15 cellular contexts compared by ENCODE assay signal in genomic region chr4:104989363-104989762, GRCh38.
DNase-seq lines count a peak whose midpoint lies in the region; TF ChIP-seq lines count a peak whose summit lies in the region.
"Had no signal": no experiment of that assay in that cellular context is flagged by ENCODE, and none has a peak within 500 bp of the region (broad histone marks: within the 10 kb centered on the region; RNA-seq: fewer than 3 reads in every experiment).

No MANE protein-coding gene starts in this region.

- H3K4me3 ChIP-seq in SK-N-SH (ENCODE audit: low read depth in 2 of 2, low read length in 1 of 2): no peak overlapping the region
- H3K4me3 ChIP-seq: adrenal gland had no signal

- peaks cover 5% of the 10 kb centered on the region for H3K9me3 Mint-ChIP-seq in activated CD4-positive, alpha-beta memory T cell treated with anti-CD3 and anti-CD28 coated beads for 36 hours

- H3K79me2 ChIP-seq in SK-N-SH (ENCODE audit: insufficient read depth): no peaks in the 10 kb centered on the region

- no peaks in the 10 kb centered on the region for H3K36me3 Mint-ChIP-seq in activated CD4-positive, alpha-beta memory T cell treated with anti-CD3 and anti-CD28 coated beads for 36 hours
- H3K36me3 Mint-ChIP-seq: naive thymus-derived CD4-positive, alpha-beta T cell had no signal

- H3K9me2 ChIP-seq in SK-N-SH: no peaks in the 10 kb centered on the region

- no peak overlapping the region for H3K27ac Mint-ChIP-seq in activated CD4-positive, alpha-beta memory T cell treated with anti-CD3 and anti-CD28 coated beads for 36 hours
- H3K27ac Mint-ChIP-seq: activated T-cell treated with anti-CD3 and anti-CD28 coated beads, Interleukin-2, amount 50 U/mL, for 24 hours; naive thymus-derived CD4-positive, alpha-beta T cell had no signal

- peak; percentile 4 for DNase-seq in Daoy (ENCODE audit: low read depth)
- peak; percentile 38 for DNase-seq in NCI-H2029 treated with DMSO at 0.1 percent for 48 hours (lab: John Stamatoyannopoulos, UW)
- no peak for DNase-seq in SK-N-SH
- DNase-seq in iris pigment epithelial cell (ENCODE audit: low read depth): peak; percentile 51
- no peak for DNase-seq in EL
- no peak for DNase-seq in posterior cingulate gyrus
- DNase-seq in NCI-H82 (lab: John Stamatoyannopoulos, UW): no peak
- DNase-seq in activated CD4-positive, alpha-beta memory T cell treated with anti-CD3 and anti-CD28 coated beads for 36 hours: no peak
- DNase-seq: activated T-cell treated with anti-CD3 and anti-CD28 coated beads, Interleukin-2, amount 50 U/mL, for 24 hours; adrenal gland; glutamatergic neuron; naive thymus-derived CD4-positive, alpha-beta T cell; retina; stimulated activated CD4-positive, alpha-beta T cell treated with anti-CD3 and anti-CD28 coated beads, Interleukin-4, amount 100 ng/mL, for 1 hour; stimulated activated naive CD4-positive, alpha-beta T cell treated with Interleukin-2 at 50 U/mL for 16 hours had no signal

- H3K9ac ChIP-seq in SK-N-SH: no peak overlapping the region

- no peaks in the 10 kb centered on the region for H4K20me1 ChIP-seq in SK-N-SH (ENCODE audit: insufficient read depth)

- no peaks in the 10 kb centered on the region for H3K27me3 ChIP-seq in SK-N-SH (ENCODE audit: insufficient read depth)
- H3K27me3 ChIP-seq: adrenal gland had no signal

- no peaks in the 10 kb centered on the region for H3K4me1 Mint-ChIP-seq in activated CD4-positive, alpha-beta memory T cell treated with anti-CD3 and anti-CD28 coated beads for 36 hours (ENCODE audit: low read depth)
- H3K4me1 Mint-ChIP-seq: naive thymus-derived CD4-positive, alpha-beta T cell had no signal

- H3F3A ChIP-seq in SK-N-SH (replicated peaks; ENCODE audit: insufficient read depth): no peaks in the 10 kb centered on the region

- no peaks in the 10 kb centered on the region for H3K27me3 Mint-ChIP-seq in activated CD4-positive, alpha-beta memory T cell treated with anti-CD3 and anti-CD28 coated beads for 36 hours
- H3K27me3 Mint-ChIP-seq: activated T-cell treated with anti-CD3 and anti-CD28 coated beads, Interleukin-2, amount 50 U/mL, for 24 hours; naive thymus-derived CD4-positive, alpha-beta T cell had no signal

- H3K9me3 ChIP-seq in SK-N-SH: no peaks in the 10 kb centered on the region
- H3K9me3 ChIP-seq: adrenal gland had no signal

- POLR2A ChIA-PET in SK-N-SH (lab: Yijun Ruan, JAX): no interaction called here
- POLR2A ChIA-PET in activated CD4-positive, alpha-beta memory T cell treated with anti-CD3 and anti-CD28 coated beads for 36 hours (lab: Charles Lee): no interaction called here

- intact Hi-C loops in posterior cingulate gyrus (cut with DNase I): no loop called here
- intact Hi-C loops in activated CD4-positive, alpha-beta memory T cell treated with anti-CD3 and anti-CD28 coated beads for 36 hours (cut with micrococcal nuclease): no loop called here

- no peak overlapping the region for H3K4me2 ChIP-seq in SK-N-SH

- CTCF ChIA-PET in SK-N-SH (lab: Yijun Ruan, JAX): no interaction called here
- CTCF ChIA-PET in activated CD4-positive, alpha-beta memory T cell treated with anti-CD3 and anti-CD28 coated beads for 36 hours (lab: Charles Lee): no interaction called here

- no peaks in the 10 kb centered on the region for H3K36me3 ChIP-seq in SK-N-SH (replicated peaks in 1 of 2; ENCODE audit: control insufficient read depth in 1 of 2, insufficient read depth in 2 of 2, low read length in 1 of 2)
- H3K36me3 ChIP-seq: adrenal gland had no signal

- H2AFZ ChIP-seq in SK-N-SH (ENCODE audit: low read depth): no peak overlapping the region

- WGBS in SK-N-SH (ENCODE audit: low lambda C conversion rate): 16% methylated on average over 4 of the region's 4 CpGs

- TF ChIP-seq CTCF in SK-N-SH (IDR thresholded peaks at IDR 0.05): no peak

- no peak overlapping the region for H3K27ac ChIP-seq in SK-N-SH (ENCODE audit: low read depth in 2 of 2, low read length in 1 of 2)
- H3K27ac ChIP-seq: adrenal gland had no signal

- H3K4me3 Mint-ChIP-seq in activated CD4-positive, alpha-beta memory T cell treated with anti-CD3 and anti-CD28 coated beads for 36 hours: no peak overlapping the region
- H3K4me3 Mint-ChIP-seq: activated T-cell treated with anti-CD3 and anti-CD28 coated beads, Interleukin-2, amount 50 U/mL, for 24 hours; naive thymus-derived CD4-positive, alpha-beta T cell had no signal

- TF ChIP-seq EP300 in SK-N-SH (IDR thresholded peaks at IDR 0.05; ENCODE audit: borderline replicate concordance in 1 of 2, low read depth in 1 of 2, low read length in 1 of 2): no peak

- H3K4me1 ChIP-seq in SK-N-SH (ENCODE audit: control insufficient read depth in 1 of 2, insufficient read depth in 2 of 2, low read depth in 1 of 2, low read length in 1 of 2): no peaks in the 10 kb centered on the region
- H3K4me1 ChIP-seq: adrenal gland had no signal

- TF ChIP-seq RAD21 in SK-N-SH (IDR thresholded peaks at IDR 0.05; ENCODE audit: low read length): no peak

TF ChIP-seq in SK-N-SH, 30 proteins besides CTCF, POLR2A, EP300 and RAD21:
- TF ChIP-seq CHD2 (IDR thresholded peaks at IDR 0.05; ENCODE audit: low read length, partially characterized antibody) (no peak), TCF12 (IDR thresholded peaks at IDR 0.05) (peak; percentile 27; the same call in 1 of the 2 replicates), PBX3 (IDR thresholded peaks at IDR 0.05) (0 out of 2 replicates have a peak, but pooled peaks have one; percentile 15), NFIC (IDR thresholded peaks at IDR 0.05; ENCODE audit: borderline replicate concordance) (peak; percentile 32)

Comparison
In these comparisons a context has a peak if more than half of its experiments do, and no peak if none do; other contexts are left out.
1. DNase-seq: peak in Daoy (single experiment), NCI-H2029 treated with DMSO at 0.1 percent for 48 hours (single experiment) and iris pigment epithelial cell (single experiment); none in SK-N-SH (single experiment), EL (single experiment), posterior cingulate gyrus (0 of 10), NCI-H82 (single experiment) and activated CD4-positive, alpha-beta memory T cell treated with anti-CD3 and anti-CD28 coated beads for 36 hours (single experiment).